8 cellular contexts compared by ENCODE assay signal in the genomic region with DNA sequence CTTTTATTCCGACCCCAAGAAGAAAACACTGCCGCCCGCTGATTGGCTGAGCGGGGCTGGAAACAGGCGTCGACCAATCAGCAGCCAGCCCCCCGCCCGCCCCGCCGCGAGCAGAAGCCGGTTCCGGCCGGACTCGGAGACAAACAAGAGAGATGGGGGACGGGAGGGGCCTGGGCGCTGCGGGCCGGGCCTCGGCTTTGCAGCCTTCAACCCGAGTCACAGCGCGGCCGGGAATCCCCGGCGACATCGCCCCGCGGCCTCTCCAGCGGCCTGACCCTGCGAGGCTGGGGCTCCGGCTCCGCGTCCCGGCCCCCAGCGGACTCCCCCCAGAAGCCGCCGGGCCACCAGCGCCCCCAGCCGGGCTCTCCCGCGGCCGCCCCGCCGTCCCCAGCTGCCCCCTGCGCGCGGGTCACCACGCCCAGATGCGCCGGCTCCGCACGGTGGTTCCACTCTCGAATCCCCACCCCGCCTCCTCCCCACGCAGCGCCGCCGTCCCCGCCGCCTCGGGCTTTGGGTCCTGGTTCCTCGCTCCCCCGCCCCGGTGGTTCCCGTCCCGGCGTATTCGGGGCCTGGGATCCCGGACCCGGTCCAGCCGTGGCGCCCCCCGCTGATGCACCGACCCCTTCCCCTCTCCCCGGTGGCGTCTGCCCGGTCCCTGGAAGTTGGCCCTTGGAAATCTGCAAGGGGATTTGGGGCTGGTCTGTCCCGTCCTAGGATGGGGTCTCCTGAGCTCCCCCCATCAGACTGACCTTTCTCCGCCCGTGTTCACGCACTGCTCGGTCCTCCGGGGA. TPM values are rescaled to one million over a fixed set of nuclear protein-coding genes. Genes with fewer than 3 reads are reported as not detected.
DNase-seq lines count a peak whose midpoint lies in the region; ATAC-seq and TF ChIP-seq lines count a peak whose summit lies in the region.

No MANE protein-coding gene starts in this region.

- H3K4me1 Mint-ChIP-seq in T-cell, result peaks cover 16 to 27% (median 24%) of the 10 kb centered on the region in 3 donors
- H3K4me1 Mint-ChIP-seq in type B pancreatic cell (ENCODE audit: unreplicated experiment), result peaks cover 18% of the 10 kb centered on the region

- peaks cover 0 to 7% of the 10 kb centered on the region in 2 donors for H3K27me3 Mint-ChIP-seq in T-cell
- H3K27me3 Mint-ChIP-seq in type B pancreatic cell, result peaks cover 45% of the 10 kb centered on the region

- TF ChIP-seq CTCF in GM12865 (IDR thresholded peaks at IDR 0.05; ENCODE audit: insufficient read depth, low read depth, low read length, missing control alignments) (peak; percentile 39), heart right ventricle (IDR thresholded peaks at IDR 0.05) (peak in 8 of 9 donors; percentile 35 to 73 (median 48)), type B pancreatic cell (conservative IDR thresholded peaks at IDR 0.05) (peak; percentile 30)

- CTCF ChIA-PET in T-cell (lab: Charles Lee), result interaction anchor here in 1 of 2 donors (1.3 kb wide), 1 partner anchor 21 kb away, joined by 3 read pairs; the partner anchor contains the start of gene RILP

- H3K9me3 Mint-ChIP-seq in T-cell (no peaks in the 10 kb centered on the region), type B pancreatic cell (no peaks in the 10 kb centered on the region)

- WGBS in heart right ventricle, 2 donors, result 0 to 1% methylated on average over 73 to 84 of the region's 84 CpGs

- H3K36me3 Mint-ChIP-seq in T-cell, result no peaks in the 10 kb centered on the region
- H3K36me3 Mint-ChIP-seq in type B pancreatic cell, result no peaks in the 10 kb centered on the region

- H3K4me3 ChIP-seq in GM12865 (ENCODE audit: low read depth, low read length), result peak overlapping the region; percentile 86
- H3K4me3 ChIP-seq in heart right ventricle, result peak overlapping the region; percentile 73 to 93 (median 80)

- H3K27me3 ChIP-seq in heart right ventricle, result no peaks in the 10 kb centered on the region

- peaks cover 3 to 54% (median 21%) of the 10 kb centered on the region in 9 donors for H3K4me1 ChIP-seq in heart right ventricle

- H3K9me3 ChIP-seq in heart right ventricle, result no peaks in the 10 kb centered on the region

- ATAC-seq in HG02759 (IDR thresholded peaks at IDR 0.05; ENCODE audit: unreplicated experiment), result peak; percentile 59
- ATAC-seq in T-cell (replicated peaks in 1 of 4), result peak; percentile 82 to 84 (median 82)
- ATAC-seq in heart right ventricle, result peak; percentile 84 to 92 (median 90)

- POLR2A ChIA-PET in T-cell (lab: Charles Lee), result interaction anchor here in 1 of 2 donors (0.5 kb wide), 1 partner anchor 45 kb away, joined by 3 read pairs; no protein-coding TSS in a partner anchor

- H3K36me3 ChIP-seq in heart right ventricle, result peaks cover 0 to 16% (median 0%) of the 10 kb centered on the region in 9 donors

- intact Hi-C loops in heart right ventricle (cut with DNase I), result loop anchor here in 7 of 10 donors (1.0 to 5.0 kb wide), 6 partner anchors 20 to 57 kb away; partner anchors contain the start of gene RILP (in 1 of the 7)
- intact Hi-C loops in posterior cingulate gyrus (cut with DNase I), result loop anchor here (2.0 kb wide), 1 partner anchor 20 kb away; the partner anchor contains the start of gene RILP

- peak; percentile 97 for DNase-seq in GM12865 (ENCODE audit: low read depth)
- peak; percentile 28 for DNase-seq in NCI-H1436 treated with DMSO at 0.1 percent for 48 hours (lab: John Stamatoyannopoulos, UW)
- peak; percentile 76 to 92 (median 84) for DNase-seq in T-cell
- peak; percentile 79 for DNase-seq in amniotic epithelial cell (ENCODE audit: low read depth)
- DNase-seq in heart right ventricle, result peak; percentile 92 to 95
- peak; percentile 94 to 99 (median 96) for DNase-seq in posterior cingulate gyrus
- peak; percentile 95 for DNase-seq in type B pancreatic cell (ENCODE audit: extremely low spot score, unreplicated experiment)

- H3K4me3 Mint-ChIP-seq in T-cell, result peak overlapping the region; percentile 92 to 94 (median 93)
- H3K4me3 Mint-ChIP-seq in type B pancreatic cell, result peak overlapping the region; percentile 96

- H3K27ac Mint-ChIP-seq in T-cell (peak overlapping the region; percentile 83 to 88), type B pancreatic cell (peak overlapping the region; percentile 94)

- H3K27ac ChIP-seq in heart right ventricle, result peak overlapping the region; percentile 68 to 99 (median 92)

RNA-seq across cellular contexts. Expression of gene SLC43A2, which starts 0.4 kb away (rescaled TPM):
- 10 to 100 TPM in 1 of 5 donors, 1 to 10 TPM in 4; 3.8 to 14.7 (median 7.8) TPM for total RNA-seq in T-cell
- 10 to 100 TPM in 1 of 10 donors, 1 to 10 TPM in 9; 4.1 to 16.4 (median 7.0) TPM for total RNA-seq in heart right ventricle
- polyA plus RNA-seq in heart right ventricle, result 1 to 10 TPM; 1.6 to 3.9 TPM
- 23.5 and 28.6 TPM in 2 replicates for total RNA-seq in type B pancreatic cell (ENCODE audit: low replicate concordance)

RNA-seq across cellular contexts. Expression of gene SCARF1, which starts 16.5 kb away (rescaled TPM):
- total RNA-seq in T-cell (1 to 10 TPM in 4 of 5 donors, under 1 TPM in 1; 0.83 to 2.0 (median 1.5) TPM), heart right ventricle (10 to 100 TPM in 7 of 10 donors, 1 to 10 TPM in 3; 7.6 to 18.8 (median 13.2) TPM), type B pancreatic cell (ENCODE audit: low replicate concordance) (0.97 and 1.3 TPM in 2 replicates)
- 10 to 100 TPM; 10.2 to 22.6 TPM for polyA plus RNA-seq in heart right ventricle

RNA-seq across cellular contexts. Expression of gene RILP, which starts 20.6 kb away (rescaled TPM):
- total RNA-seq in T-cell (1 to 10 TPM; 1.2 to 2.9 (median 2.0) TPM), heart right ventricle (10 to 100 TPM; 54.0 to 87.8 (median 63.2) TPM), type B pancreatic cell (ENCODE audit: low replicate concordance) (5.9 and 6.4 TPM in 2 replicates)
- 100 to 1,000 TPM in 1 of 2 donors, 10 to 100 TPM in 1; 47.5 to 152 TPM for polyA plus RNA-seq in heart right ventricle

RNA-seq across cellular contexts. Expression of gene PRPF8, which starts 55.6 kb away (rescaled TPM):
- total RNA-seq in T-cell, result 100 to 1,000 TPM; 387 to 543 (median 409) TPM
- total RNA-seq in heart right ventricle, result 100 to 1,000 TPM; 137 to 205 (median 179) TPM
- 100 to 1,000 TPM in 1 of 2 donors, 10 to 100 TPM in 1; 79.1 to 107 TPM for polyA plus RNA-seq in heart right ventricle
- total RNA-seq in type B pancreatic cell (ENCODE audit: low replicate concordance), result 277 and 321 TPM in 2 replicates

Comparison
In these comparisons a context has a peak if more than half of its experiments do, and no peak if none do; other contexts are left out.
1. Peak in every context shown above with its lines: DNase-seq, ATAC-seq, H3K4me3 ChIP-seq and H3K27ac ChIP-seq.
2. DNase-seq: peak in every context shown above with its lines; median percentile 97 in GM12865; 96 in posterior cingulate gyrus; 95 in type B pancreatic cell; 94 in heart right ventricle; 84 in T-cell; 79 in amniotic epithelial cell; 28 in NCI-H1436 treated with DMSO at 0.1 percent for 48 hours.